ENCODE assay signal across 1 cellular context in genomic region chrX:15319075-15319474, GRCh38.
TF ChIP-seq lines count a peak whose summit lies in the region.

No MANE protein-coding gene starts in this region.

TF ChIP-seq in A549, 52 proteins besides CTCF, POLR2A, EP300 and RAD21 (continued from another document):
- TF ChIP-seq REST (IDR thresholded peaks at IDR 0.05) (no peak), FOSL2 (IDR thresholded peaks at IDR 0.05) (no peak), FOSL2 (CRISPR knock-in tag; IDR thresholded peaks at IDR 0.05) (no peak), MAFK (IDR thresholded peaks at IDR 0.05; ENCODE audit: partially characterized antibody) (no peak)
